Comparison of ENCODE assay signal across 2 cellular contexts in genomic region chr1:6468729-6469461, GRCh38.
TF ChIP-seq lines count a peak whose summit lies in the region.

No MANE protein-coding gene starts in this region.

TF ChIP-seq in Ishikawa, 13 proteins besides CTCF, POLR2A, EP300 and RAD21:
- TF ChIP-seq FOXM1 (IDR thresholded peaks at IDR 0.05; ENCODE audit: borderline replicate concordance, low read depth) (no peak), TEAD4 (IDR thresholded peaks at IDR 0.05) (0 out of 2 replicates have a peak, but pooled peaks have one; percentile 8)

TF ChIP-seq in H1, 55 proteins besides CTCF, POLR2A, EP300 and RAD21:
- TF ChIP-seq SIX5 (IDR thresholded peaks at IDR 0.05; ENCODE audit: low read depth, low read length) = no peak
- TF ChIP-seq SP4 (IDR thresholded peaks at IDR 0.05; ENCODE audit: low read length) = no peak
- no peak for TF ChIP-seq HDAC6 (IDR thresholded peaks at IDR 0.05; ENCODE audit: low read depth, low read length)
